Comparison of ENCODE assay signal across 5 cellular contexts in genomic region chr14:45434221-45434620, GRCh38.
"Had no signal": no experiment of that assay in that cellular context is flagged by ENCODE, and none has a peak within 500 bp of the region (broad histone marks: within the 10 kb centered on the region; RNA-seq: fewer than 3 reads in every experiment).

No MANE protein-coding gene starts in this region.

- H3K4me3 ChIP-seq: K562 had no signal

- ATAC-seq: K562 had no signal

- DNase-seq: GOT3, H9, HCEC 1CT, IMR-90 had no signal

- H3K4me3 Mint-ChIP-seq: H9 had no signal
